ENCODE assay signal across 1 cellular context in genomic region chr6:37765182-37765780, GRCh38.
TF ChIP-seq lines count a peak whose summit lies in the region.

No MANE protein-coding gene starts in this region.

TF ChIP-seq in K562, 482 proteins besides CTCF, POLR2A, EP300 and RAD21 (continued from another document):
- TF ChIP-seq, protein P1, sequence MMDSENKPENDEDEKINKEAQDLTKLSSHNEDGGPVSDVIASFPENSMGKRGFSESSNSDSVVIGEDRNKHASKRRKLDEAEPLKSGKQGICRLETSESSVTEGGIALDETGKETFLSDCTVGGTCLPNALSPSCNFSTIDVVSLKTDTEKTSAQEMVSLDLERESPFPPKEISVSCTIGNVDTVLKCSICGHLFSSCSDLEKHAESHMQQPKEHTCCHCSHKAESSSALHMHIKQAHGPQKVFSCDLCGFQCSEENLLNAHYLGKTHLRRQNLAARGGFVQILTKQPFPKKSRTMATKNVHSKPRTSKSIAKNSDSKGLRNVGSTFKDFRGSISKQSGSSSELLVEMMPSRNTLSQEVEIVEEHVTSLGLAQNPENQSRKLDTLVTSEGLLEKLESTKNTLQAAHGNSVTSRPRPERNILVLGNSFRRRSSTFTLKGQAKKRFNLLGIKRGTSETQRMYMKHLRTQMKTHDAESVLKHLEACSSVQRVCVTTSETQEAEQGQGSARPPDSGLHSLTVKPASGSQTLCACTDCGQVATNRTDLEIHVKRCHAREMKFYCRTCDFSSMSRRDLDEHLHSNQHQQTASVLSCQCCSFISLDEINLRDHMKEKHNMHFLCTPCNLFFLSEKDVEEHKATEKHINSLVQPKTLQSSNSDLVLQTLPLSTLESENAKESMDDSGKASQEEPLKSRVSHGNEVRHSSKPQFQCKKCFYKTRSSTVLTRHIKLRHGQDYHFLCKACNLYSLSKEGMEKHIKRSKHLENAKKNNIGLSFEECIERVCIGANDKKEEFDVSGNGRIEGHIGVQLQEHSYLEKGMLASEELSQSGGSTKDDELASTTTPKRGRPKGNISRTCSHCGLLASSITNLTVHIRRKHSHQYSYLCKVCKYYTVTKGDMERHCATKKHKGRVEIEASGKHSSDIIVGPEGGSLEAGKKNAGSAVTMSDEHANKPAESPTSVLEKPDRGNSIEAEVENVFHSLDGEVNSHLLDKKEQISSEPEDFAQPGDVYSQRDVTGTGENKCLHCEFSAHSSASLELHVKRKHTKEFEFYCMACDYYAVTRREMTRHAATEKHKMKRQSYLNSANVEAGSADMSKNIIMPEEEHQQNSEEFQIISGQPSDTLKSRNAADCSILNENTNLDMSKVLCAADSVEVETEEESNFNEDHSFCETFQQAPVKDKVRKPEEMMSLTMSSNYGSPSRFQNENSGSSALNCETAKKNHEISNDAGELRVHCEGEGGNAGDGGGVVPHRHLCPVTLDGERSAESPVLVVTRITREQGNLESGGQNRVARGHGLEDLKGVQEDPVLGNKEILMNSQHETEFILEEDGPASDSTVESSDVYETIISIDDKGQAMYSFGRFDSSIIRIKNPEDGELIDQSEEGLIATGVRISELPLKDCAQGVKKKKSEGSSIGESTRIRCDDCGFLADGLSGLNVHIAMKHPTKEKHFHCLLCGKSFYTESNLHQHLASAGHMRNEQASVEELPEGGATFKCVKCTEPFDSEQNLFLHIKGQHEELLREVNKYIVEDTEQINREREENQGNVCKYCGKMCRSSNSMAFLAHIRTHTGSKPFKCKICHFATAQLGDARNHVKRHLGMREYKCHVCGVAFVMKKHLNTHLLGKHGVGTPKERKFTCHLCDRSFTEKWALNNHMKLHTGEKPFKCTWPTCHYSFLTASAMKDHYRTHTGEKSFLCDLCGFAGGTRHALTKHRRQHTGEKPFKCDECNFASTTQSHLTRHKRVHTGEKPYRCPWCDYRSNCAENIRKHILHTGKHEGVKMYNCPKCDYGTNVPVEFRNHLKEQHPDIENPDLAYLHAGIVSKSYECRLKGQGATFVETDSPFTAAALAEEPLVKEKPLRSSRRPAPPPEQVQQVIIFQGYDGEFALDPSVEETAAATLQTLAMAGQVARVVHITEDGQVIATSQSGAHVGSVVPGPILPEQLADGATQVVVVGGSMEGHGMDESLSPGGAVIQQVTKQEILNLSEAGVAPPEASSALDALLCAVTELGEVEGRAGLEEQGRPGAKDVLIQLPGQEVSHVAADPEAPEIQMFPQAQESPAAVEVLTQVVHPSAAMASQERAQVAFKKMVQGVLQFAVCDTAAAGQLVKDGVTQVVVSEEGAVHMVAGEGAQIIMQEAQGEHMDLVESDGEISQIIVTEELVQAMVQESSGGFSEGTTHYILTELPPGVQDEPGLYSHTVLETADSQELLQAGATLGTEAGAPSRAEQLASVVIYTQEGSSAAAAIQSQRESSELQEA (IDR thresholded peaks at IDR 0.05; ENCODE audit: low read depth) = no peak
- TF ChIP-seq PTBP1 (IDR thresholded peaks at IDR 0.05; ENCODE audit: low read depth, low read length) (no peak), KDM1A (IDR thresholded peaks at IDR 0.05) (peak; percentile 25 to 56; a peak in 2 of 4 replicates), TFE3 (CRISPR knock-in tag; IDR thresholded peaks at IDR 0.05) (peak; percentile 36; the same call in 1 of the 2 replicates), GABPB2 (CRISPR knock-in tag; conservative IDR thresholded peaks at IDR 0.05) (no peak), ZNF324 (CRISPR knock-in tag; IDR thresholded peaks at IDR 0.05) (no peak), ZNF140 (CRISPR knock-in tag; IDR thresholded peaks at IDR 0.05) (no peak), POLR2AphosphoS5 (IDR thresholded peaks at IDR 0.05; ENCODE audit: control insufficient read depth, insufficient read depth, low read depth, low read length) (no peak), RBM25 (IDR thresholded peaks at IDR 0.05; ENCODE audit: low read depth, low read length, severe bottlenecking) (peak; percentile 58), XRCC3 (IDR thresholded peaks at IDR 0.05) (no peak), ZNF408 (CRISPR knock-in tag; IDR thresholded peaks at IDR 0.05; ENCODE audit: low read depth) (no peak), BRCA1 (IDR thresholded peaks at IDR 0.05) (no peak), BRCA1 (CRISPR knock-in tag; IDR thresholded peaks at IDR 0.05) (no peak), U2AF1 (optimal IDR thresholded peaks at IDR 0.05; ENCODE audit: low read depth, low read length) (no peak), NCOA1 (IDR thresholded peaks at IDR 0.05; ENCODE audit: low read depth) (no peak), NFIC (IDR thresholded peaks at IDR 0.05) (no peak), KDM2B (CRISPR knock-in tag; IDR thresholded peaks at IDR 0.05) (no peak), U2AF2 (optimal IDR thresholded peaks at IDR 0.05; ENCODE audit: low read depth, low read length) (no peak), TGIF2 (CRISPR knock-in tag; IDR thresholded peaks at IDR 0.05) (no peak), MTA2 (IDR thresholded peaks at IDR 0.05; ENCODE audit: low read depth) (no peak), ESRRA (IDR thresholded peaks at IDR 0.05; ENCODE audit: borderline replicate concordance, low read depth) (no peak), HDAC2 (IDR thresholded peaks at IDR 0.05) (peak; percentile 23; the same call in 1 of the 2 replicates)
- TF ChIP-seq, protein P2, sequence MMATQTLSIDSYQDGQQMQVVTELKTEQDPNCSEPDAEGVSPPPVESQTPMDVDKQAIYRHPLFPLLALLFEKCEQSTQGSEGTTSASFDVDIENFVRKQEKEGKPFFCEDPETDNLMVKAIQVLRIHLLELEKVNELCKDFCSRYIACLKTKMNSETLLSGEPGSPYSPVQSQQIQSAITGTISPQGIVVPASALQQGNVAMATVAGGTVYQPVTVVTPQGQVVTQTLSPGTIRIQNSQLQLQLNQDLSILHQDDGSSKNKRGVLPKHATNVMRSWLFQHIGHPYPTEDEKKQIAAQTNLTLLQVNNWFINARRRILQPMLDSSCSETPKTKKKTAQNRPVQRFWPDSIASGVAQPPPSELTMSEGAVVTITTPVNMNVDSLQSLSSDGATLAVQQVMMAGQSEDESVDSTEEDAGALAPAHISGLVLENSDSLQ (IDR thresholded peaks at IDR 0.05) = no peak
- TF ChIP-seq, protein P3, sequence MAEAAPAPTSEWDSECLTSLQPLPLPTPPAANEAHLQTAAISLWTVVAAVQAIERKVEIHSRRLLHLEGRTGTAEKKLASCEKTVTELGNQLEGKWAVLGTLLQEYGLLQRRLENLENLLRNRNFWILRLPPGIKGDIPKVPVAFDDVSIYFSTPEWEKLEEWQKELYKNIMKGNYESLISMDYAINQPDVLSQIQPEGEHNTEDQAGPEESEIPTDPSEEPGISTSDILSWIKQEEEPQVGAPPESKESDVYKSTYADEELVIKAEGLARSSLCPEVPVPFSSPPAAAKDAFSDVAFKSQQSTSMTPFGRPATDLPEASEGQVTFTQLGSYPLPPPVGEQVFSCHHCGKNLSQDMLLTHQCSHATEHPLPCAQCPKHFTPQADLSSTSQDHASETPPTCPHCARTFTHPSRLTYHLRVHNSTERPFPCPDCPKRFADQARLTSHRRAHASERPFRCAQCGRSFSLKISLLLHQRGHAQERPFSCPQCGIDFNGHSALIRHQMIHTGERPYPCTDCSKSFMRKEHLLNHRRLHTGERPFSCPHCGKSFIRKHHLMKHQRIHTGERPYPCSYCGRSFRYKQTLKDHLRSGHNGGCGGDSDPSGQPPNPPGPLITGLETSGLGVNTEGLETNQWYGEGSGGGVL (CRISPR knock-in tag; IDR thresholded peaks at IDR 0.05) = no peak
TF ChIP-seq in K562: peak in this region for 7.
